8 cellular contexts compared by ENCODE assay signal in genomic region chr10:35336084-35336831, GRCh38. TPM values are rescaled to one million over a fixed set of nuclear protein-coding genes. Genes with fewer than 3 reads are reported as not detected.
DNase-seq lines count a peak whose midpoint lies in the region; ATAC-seq and TF ChIP-seq lines count a peak whose summit lies in the region.

TSS of gene CCNY (plus strand) at chr10:35336509. CDS start at chr10:35337054, 545 bp downstream.

- no peaks in the 10 kb centered on the region for H3K9me3 Mint-ChIP-seq in activated CD4-positive, alpha-beta memory T cell treated with anti-CD3 and anti-CD28 coated beads for 36 hours

- POLR2A ChIA-PET in activated CD4-positive, alpha-beta memory T cell treated with anti-CD3 and anti-CD28 coated beads for 36 hours (lab: Charles Lee) = no interaction called here

- CTCF ChIA-PET in activated CD4-positive, alpha-beta memory T cell treated with anti-CD3 and anti-CD28 coated beads for 36 hours (lab: Charles Lee) = no interaction called here

- H3K4me1 ChIP-seq in lower lobe of right lung = peaks cover 78% of the 10 kb centered on the region

- peaks cover 10% of the 10 kb centered on the region for H3K36me3 Mint-ChIP-seq in activated CD4-positive, alpha-beta memory T cell treated with anti-CD3 and anti-CD28 coated beads for 36 hours

- peak within 1 kb of the TSS; percentile 99 for H3K4me3 ChIP-seq in lower lobe of right lung

- peak; percentile 58 for ATAC-seq in HG02970 (IDR thresholded peaks at IDR 0.05; ENCODE audit: low FRiP score, unreplicated experiment)
- ATAC-seq in lower lobe of right lung = peak; percentile 93

- peak within 1 kb of the TSS; percentile 88 for H3K27ac ChIP-seq in lower lobe of right lung

- H3K27me3 ChIP-seq in lower lobe of right lung (ENCODE audit: low read depth) = no peaks in the 10 kb centered on the region

- intact Hi-C loops in activated CD4-positive, alpha-beta memory T cell treated with anti-CD3 and anti-CD28 coated beads for 36 hours (cut with micrococcal nuclease) = loop anchor here (5.0 kb wide), 1 partner anchor 306 kb away; the partner anchor contains the start of gene FZD8
- intact Hi-C loops in lower lobe of right lung (cut with DNase I) = no loop called here

- H3K4me1 Mint-ChIP-seq in activated CD4-positive, alpha-beta memory T cell treated with anti-CD3 and anti-CD28 coated beads for 36 hours (ENCODE audit: low read depth) = peaks cover 68% of the 10 kb centered on the region

- H3K4me3 Mint-ChIP-seq in activated CD4-positive, alpha-beta memory T cell treated with anti-CD3 and anti-CD28 coated beads for 36 hours = peak within 1 kb of the TSS; percentile 86

- DNase-seq in NK-92 treated with Interleukin-12 subunit alpha and Interleukin-12 subunit beta, amount 100 ng/mL, for 24 hours (lab: John Stamatoyannopoulos, UW) = peak; percentile 12
- DNase-seq in NK-92 (lab: John Stamatoyannopoulos, UW; ENCODE audit: unreplicated experiment) = no peak
- peak; percentile 32 to 63 for DNase-seq in NCI-H446 (lab: John Stamatoyannopoulos, UW)
- peak; percentile 85 for DNase-seq in activated CD4-positive, alpha-beta memory T cell treated with anti-CD3 and anti-CD28 coated beads for 36 hours
- peak; percentile 87 for DNase-seq in ecto neural progenitor cell (ENCODE audit: low spot score)
- DNase-seq in lower lobe of right lung = peak; percentile 88
- DNase-seq in stimulated activated CD4-positive, alpha-beta T cell treated with anti-CD3 and anti-CD28 coated beads, TNF-alpha, amount 100 ng/mL, for 24 hours (ENCODE audit: low read depth in 3 of 3) = peak; percentile 52 to 83 (median 65)

- no peaks in the 10 kb centered on the region for H3K36me3 ChIP-seq in lower lobe of right lung

- no peak for TF ChIP-seq CTCF in lower lobe of right lung (IDR thresholded peaks at IDR 0.05)

- no peaks in the 10 kb centered on the region for H3K27me3 Mint-ChIP-seq in activated CD4-positive, alpha-beta memory T cell treated with anti-CD3 and anti-CD28 coated beads for 36 hours

- H3K9me3 ChIP-seq in lower lobe of right lung = no peaks in the 10 kb centered on the region

- H3K27ac Mint-ChIP-seq in activated CD4-positive, alpha-beta memory T cell treated with anti-CD3 and anti-CD28 coated beads for 36 hours = peak within 1 kb of the TSS; percentile 87

RNA-seq across cellular contexts. Expression of gene CCNY, which starts in this region (rescaled TPM):
- total RNA-seq in activated CD4-positive, alpha-beta memory T cell treated with anti-CD3 and anti-CD28 coated beads for 36 hours = 10 to 100 TPM; 34.6 to 36.2 TPM
- 64.5 TPM for total RNA-seq in lower lobe of right lung
